In the genomic region with DNA sequence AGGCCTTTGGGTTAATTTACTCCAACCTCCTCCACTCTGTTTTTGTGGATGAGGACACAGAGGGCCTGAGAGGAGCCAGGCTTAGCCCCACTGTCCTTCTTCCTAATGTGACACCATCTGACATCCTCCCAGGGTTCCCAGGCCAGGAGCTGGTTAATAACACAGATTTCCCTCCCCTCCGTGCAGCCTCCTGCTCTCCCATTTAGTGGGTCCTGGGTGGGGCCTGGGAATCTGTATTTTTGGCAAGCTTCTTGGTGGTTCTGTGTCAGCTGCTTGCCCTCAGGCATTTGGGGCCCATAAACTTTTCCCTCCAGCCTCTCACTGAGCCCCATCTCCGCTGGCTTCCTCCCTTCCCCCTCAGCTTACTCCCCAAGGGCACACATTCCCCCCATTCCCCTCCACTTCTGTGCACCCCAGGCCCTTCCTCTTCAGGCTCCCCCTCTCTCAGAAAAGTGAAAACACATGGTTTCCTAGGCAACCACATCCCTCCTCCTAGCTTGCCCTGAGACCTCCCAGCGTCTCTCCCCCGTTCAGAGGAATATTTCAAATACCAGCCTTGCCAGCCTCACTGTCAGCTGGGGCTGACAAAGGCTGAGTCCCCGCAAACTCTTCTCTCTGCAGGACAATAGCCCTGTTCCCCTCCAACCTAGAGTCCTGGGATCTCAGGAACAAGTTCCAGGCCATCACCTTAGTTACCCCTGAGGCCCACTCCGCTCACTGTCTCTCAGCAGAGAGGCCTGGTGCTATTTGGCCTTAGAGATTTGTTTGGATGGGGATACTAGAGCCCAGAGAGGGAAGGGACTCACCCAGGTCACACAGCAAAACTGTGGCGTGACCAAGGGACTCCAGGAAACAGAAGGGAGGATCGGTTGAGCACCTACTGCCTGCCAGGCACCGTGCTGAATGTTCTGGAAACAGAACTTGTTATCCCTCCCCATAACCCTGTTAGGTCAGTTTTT, we compare ENCODE assay signal across 1 cellular context.
TF ChIP-seq lines count a peak whose summit lies in the region.

No MANE protein-coding gene starts in this region.

TF ChIP-seq in K562, 482 proteins besides CTCF, POLR2A, EP300 and RAD21:
- TF ChIP-seq, protein P1, sequence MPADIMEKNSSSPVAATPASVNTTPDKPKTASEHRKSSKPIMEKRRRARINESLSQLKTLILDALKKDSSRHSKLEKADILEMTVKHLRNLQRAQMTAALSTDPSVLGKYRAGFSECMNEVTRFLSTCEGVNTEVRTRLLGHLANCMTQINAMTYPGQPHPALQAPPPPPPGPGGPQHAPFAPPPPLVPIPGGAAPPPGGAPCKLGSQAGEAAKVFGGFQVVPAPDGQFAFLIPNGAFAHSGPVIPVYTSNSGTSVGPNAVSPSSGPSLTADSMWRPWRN (IDR thresholded peaks at IDR 0.05; ENCODE audit: low read depth): no peak
- TF ChIP-seq RFX1 (IDR thresholded peaks at IDR 0.05): peak; percentile 74; the same call in 1 of the 2 replicates
- TF ChIP-seq CBFA2T3 (IDR thresholded peaks at IDR 0.05): peak; percentile 58
- TF ChIP-seq BRD9 (IDR thresholded peaks at IDR 0.05; ENCODE audit: low read depth, partially characterized antibody): peak; percentile 43
- TF ChIP-seq BRCA1 (IDR thresholded peaks at IDR 0.05): no peak
- no peak for TF ChIP-seq BRCA1 (CRISPR knock-in tag; IDR thresholded peaks at IDR 0.05)
- no peak for TF ChIP-seq KAT8 (IDR thresholded peaks at IDR 0.05; ENCODE audit: low read depth)
- no peak for TF ChIP-seq EHMT2 (IDR thresholded peaks at IDR 0.05)
- no peak for TF ChIP-seq MYC (IDR thresholded peaks at IDR 0.05; ENCODE audit: low read depth, low read length)
- TF ChIP-seq MYC (CRISPR knock-in tag; IDR thresholded peaks at IDR 0.05; ENCODE audit: borderline replicate concordance, low read depth): no peak
- 0 out of 2 replicates have a peak, but pooled peaks have one; percentile 10 for TF ChIP-seq POLR2AphosphoS5 (IDR thresholded peaks at IDR 0.05; ENCODE audit: control insufficient read depth, insufficient read depth, low read depth, low read length)
- TF ChIP-seq ZNF699 (CRISPR knock-in tag; IDR thresholded peaks at IDR 0.05; ENCODE audit: insufficient replicate concordance): no peak
- TF ChIP-seq SOX6 (IDR thresholded peaks at IDR 0.05): no peak
- no peak for TF ChIP-seq TCF7L2 (IDR thresholded peaks at IDR 0.05; ENCODE audit: low read depth, low read length)
- no peak for TF ChIP-seq SMAD4 (CRISPR knock-in tag; conservative IDR thresholded peaks at IDR 0.05)
- TF ChIP-seq KHSRP (IDR thresholded peaks at IDR 0.05): no peak
- TF ChIP-seq, protein P2, sequence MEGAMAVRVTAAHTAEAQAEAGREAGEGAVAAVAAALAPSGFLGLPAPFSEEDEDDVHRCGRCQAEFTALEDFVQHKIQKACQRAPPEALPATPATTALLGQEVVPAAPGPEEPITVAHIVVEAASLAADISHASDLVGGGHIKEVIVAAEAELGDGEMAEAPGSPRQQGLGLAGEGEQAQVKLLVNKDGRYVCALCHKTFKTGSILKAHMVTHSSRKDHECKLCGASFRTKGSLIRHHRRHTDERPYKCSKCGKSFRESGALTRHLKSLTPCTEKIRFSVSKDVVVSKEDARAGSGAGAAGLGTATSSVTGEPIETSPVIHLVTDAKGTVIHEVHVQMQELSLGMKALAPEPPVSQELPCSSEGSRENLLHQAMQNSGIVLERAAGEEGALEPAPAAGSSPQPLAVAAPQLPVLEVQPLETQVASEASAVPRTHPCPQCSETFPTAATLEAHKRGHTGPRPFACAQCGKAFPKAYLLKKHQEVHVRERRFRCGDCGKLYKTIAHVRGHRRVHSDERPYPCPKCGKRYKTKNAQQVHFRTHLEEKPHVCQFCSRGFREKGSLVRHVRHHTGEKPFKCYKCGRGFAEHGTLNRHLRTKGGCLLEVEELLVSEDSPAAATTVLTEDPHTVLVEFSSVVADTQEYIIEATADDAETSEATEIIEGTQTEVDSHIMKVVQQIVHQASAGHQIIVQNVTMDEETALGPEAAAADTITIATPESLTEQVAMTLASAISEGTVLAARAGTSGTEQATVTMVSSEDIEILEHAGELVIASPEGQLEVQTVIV (CRISPR knock-in tag; IDR thresholded peaks at IDR 0.05; ENCODE audit: borderline replicate concordance): no peak
- TF ChIP-seq TFAM (CRISPR knock-in tag; conservative IDR thresholded peaks at IDR 0.05): no peak
- TF ChIP-seq NFRKB (IDR thresholded peaks at IDR 0.05; ENCODE audit: low read depth): no peak
- TF ChIP-seq ZNF551 (CRISPR knock-in tag; IDR thresholded peaks at IDR 0.05): no peak
- TF ChIP-seq, protein P3, sequence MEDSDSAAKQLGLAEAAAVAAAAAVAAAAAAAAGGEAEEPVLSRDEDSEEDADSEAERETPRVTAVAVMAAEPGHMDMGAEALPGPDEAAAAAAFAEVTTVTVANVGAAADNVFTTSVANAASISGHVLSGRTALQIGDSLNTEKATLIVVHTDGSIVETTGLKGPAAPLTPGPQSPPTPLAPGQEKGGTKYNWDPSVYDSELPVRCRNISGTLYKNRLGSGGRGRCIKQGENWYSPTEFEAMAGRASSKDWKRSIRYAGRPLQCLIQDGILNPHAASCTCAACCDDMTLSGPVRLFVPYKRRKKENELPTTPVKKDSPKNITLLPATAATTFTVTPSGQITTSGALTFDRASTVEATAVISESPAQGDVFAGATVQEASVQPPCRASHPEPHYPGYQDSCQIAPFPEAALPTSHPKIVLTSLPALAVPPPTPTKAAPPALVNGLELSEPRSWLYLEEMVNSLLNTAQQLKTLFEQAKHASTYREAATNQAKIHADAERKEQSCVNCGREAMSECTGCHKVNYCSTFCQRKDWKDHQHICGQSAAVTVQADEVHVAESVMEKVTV (CRISPR knock-in tag; IDR thresholded peaks at IDR 0.05): no peak
- TF ChIP-seq, protein P4, sequence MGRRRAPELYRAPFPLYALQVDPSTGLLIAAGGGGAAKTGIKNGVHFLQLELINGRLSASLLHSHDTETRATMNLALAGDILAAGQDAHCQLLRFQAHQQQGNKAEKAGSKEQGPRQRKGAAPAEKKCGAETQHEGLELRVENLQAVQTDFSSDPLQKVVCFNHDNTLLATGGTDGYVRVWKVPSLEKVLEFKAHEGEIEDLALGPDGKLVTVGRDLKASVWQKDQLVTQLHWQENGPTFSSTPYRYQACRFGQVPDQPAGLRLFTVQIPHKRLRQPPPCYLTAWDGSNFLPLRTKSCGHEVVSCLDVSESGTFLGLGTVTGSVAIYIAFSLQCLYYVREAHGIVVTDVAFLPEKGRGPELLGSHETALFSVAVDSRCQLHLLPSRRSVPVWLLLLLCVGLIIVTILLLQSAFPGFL (CRISPR knock-in tag; IDR thresholded peaks at IDR 0.05): no peak
- TF ChIP-seq ZFP36 (IDR thresholded peaks at IDR 0.05; ENCODE audit: low read depth, low read length, partially characterized antibody): peak; percentile 67
- TF ChIP-seq KDM1A (IDR thresholded peaks at IDR 0.05): peak in 1 of 2 experiments; percentile 55; a peak in 2 of 4 replicates
- no peak for TF ChIP-seq MXI1 (IDR thresholded peaks at IDR 0.05; ENCODE audit: low read depth, low read length)
- TF ChIP-seq BCOR (IDR thresholded peaks at IDR 0.05): peak; percentile 80
- TF ChIP-seq, protein P5, sequence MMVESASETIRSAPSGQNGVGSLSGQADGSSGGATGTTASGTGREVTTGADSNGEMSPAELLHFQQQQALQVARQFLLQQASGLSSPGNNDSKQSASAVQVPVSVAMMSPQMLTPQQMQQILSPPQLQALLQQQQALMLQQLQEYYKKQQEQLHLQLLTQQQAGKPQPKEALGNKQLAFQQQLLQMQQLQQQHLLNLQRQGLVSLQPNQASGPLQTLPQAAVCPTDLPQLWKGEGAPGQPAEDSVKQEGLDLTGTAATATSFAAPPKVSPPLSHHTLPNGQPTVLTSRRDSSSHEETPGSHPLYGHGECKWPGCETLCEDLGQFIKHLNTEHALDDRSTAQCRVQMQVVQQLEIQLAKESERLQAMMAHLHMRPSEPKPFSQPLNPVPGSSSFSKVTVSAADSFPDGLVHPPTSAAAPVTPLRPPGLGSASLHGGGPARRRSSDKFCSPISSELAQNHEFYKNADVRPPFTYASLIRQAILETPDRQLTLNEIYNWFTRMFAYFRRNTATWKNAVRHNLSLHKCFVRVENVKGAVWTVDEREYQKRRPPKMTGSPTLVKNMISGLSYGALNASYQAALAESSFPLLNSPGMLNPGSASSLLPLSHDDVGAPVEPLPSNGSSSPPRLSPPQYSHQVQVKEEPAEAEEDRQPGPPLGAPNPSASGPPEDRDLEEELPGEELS (CRISPR knock-in tag; IDR thresholded peaks at IDR 0.05; ENCODE audit: borderline replicate concordance): no peak
- no peak for TF ChIP-seq ERF (CRISPR knock-in tag; IDR thresholded peaks at IDR 0.05)
- TF ChIP-seq SMARCA4 (IDR thresholded peaks at IDR 0.05): no peak
- no peak for TF ChIP-seq PTBP1 (IDR thresholded peaks at IDR 0.05; ENCODE audit: low read depth, low read length)
- TF ChIP-seq, protein P6, sequence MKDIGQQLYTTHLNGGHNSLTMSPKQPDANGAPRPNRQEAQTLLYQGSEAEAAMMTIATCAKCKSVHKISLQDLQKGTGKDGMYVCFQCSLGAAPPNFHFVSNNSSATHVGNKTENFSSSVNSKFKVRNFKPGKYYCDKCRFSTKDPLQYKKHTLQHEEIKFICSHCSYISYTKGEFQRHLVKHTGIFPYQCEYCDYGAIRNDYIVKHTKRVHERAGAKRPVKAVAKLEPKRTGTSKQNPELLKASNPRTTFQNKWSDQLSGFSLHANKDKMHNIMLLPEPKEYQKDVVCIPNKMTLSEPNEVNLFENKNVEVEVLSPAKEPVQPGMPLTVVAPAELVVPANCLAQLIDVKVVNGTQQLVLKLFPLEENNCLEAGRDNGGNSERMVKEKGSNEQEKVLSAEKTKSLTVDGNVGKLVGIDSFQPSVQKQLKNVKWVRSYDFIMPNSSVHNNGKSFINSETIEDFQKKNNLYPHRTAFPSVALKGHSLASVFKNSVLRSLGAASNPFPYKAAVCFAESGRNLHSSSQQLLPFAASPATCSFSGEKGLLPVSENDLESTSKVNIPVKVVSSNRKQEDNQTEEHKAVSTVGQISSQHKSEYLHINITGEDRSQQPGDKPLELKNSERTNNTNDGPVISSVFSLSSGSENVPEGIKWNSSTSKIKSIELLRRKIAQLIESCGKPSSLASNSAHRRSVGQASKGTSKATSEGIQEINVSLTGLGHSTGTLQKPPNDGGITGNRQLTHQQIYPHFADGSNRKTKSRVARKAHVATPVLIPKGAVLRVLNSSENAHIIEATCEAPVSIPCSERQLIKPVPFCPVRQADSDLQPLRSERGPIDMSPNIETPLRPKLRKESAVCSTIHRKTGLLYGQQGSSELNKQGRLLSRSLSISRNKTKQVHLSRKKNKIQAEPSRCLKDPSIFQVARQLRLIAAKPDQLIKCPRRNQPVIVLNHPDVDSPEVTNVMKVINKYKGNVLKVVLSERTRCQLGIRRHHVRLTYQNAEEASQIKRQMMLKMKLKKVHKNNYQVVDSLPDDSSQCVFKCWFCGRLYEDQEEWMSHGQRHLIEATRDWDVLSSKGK (CRISPR knock-in tag; IDR thresholded peaks at IDR 0.05): no peak
- no peak for TF ChIP-seq BMI1 (IDR thresholded peaks at IDR 0.05; ENCODE audit: low read length)
- no peak for TF ChIP-seq CTBP1 (IDR thresholded peaks at IDR 0.05; ENCODE audit: borderline replicate concordance)
- TF ChIP-seq, protein P7, sequence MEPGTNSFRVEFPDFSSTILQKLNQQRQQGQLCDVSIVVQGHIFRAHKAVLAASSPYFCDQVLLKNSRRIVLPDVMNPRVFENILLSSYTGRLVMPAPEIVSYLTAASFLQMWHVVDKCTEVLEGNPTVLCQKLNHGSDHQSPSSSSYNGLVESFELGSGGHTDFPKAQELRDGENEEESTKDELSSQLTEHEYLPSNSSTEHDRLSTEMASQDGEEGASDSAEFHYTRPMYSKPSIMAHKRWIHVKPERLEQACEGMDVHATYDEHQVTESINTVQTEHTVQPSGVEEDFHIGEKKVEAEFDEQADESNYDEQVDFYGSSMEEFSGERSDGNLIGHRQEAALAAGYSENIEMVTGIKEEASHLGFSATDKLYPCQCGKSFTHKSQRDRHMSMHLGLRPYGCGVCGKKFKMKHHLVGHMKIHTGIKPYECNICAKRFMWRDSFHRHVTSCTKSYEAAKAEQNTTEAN (CRISPR knock-in tag; IDR thresholded peaks at IDR 0.05): no peak
- TF ChIP-seq, protein P8, sequence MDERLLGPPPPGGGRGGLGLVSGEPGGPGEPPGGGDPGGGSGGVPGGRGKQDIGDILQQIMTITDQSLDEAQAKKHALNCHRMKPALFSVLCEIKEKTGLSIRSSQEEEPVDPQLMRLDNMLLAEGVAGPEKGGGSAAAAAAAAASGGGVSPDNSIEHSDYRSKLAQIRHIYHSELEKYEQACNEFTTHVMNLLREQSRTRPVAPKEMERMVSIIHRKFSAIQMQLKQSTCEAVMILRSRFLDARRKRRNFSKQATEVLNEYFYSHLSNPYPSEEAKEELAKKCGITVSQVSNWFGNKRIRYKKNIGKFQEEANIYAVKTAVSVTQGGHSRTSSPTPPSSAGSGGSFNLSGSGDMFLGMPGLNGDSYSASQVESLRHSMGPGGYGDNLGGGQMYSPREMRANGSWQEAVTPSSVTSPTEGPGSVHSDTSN (CRISPR knock-in tag; IDR thresholded peaks at IDR 0.05; ENCODE audit: low read depth): no peak
- TF ChIP-seq, protein P8 (tag; conservative IDR thresholded peaks at IDR 0.05; ENCODE audit: low read depth): no peak
